In genomic region chr13:34757441-34757840, GRCh38 we compare ENCODE assay signal across 29 cellular contexts.
"Had no signal": no experiment of that assay in that cellular context is flagged by ENCODE, and none has a peak within 500 bp of the region (broad histone marks: within the 10 kb centered on the region; RNA-seq: fewer than 3 reads in every experiment).

No MANE protein-coding gene starts in this region.

- H3K9ac ChIP-seq: SK-N-SH had no signal

- H3K4me3 ChIP-seq: breast epithelium, Peyer's patch, SJSA1 had no signal

- DNase-seq: activated B cell treated with CpG ODN at 0.5 μM for 24 hours; activated CD4-positive, alpha-beta memory T cell treated with anti-CD3 and anti-CD28 coated beads for 36 hours; activated CD4-positive, alpha-beta T cell treated with anti-CD3 and anti-CD28 coated beads for 4 hours; activated CD4-positive, alpha-beta T cell treated with anti-CD3 and anti-CD28 coated beads, Interleukin-2, amount 50 U/mL, for 1 hour; activated CD4-positive, CD25-positive, alpha-beta regulatory T cell treated with anti-CD3 and anti-CD28 coated beads, Interleukin-2, amount 50 U/mL, for 72 hours; activated CD8-positive, alpha-beta memory T cell treated with anti-CD3 and anti-CD28 coated beads, Interleukin-2, amount 50 U/mL, for 48 hours; activated effector memory CD4-positive, alpha-beta T cell treated with Interleukin-2 at 50 U/mL for 16 hours; activated naive CD4-positive, alpha-beta T cell treated with anti-CD3 and anti-CD28 coated beads, Interleukin-2, amount 50 U/mL, for 16 hours; activated naive CD8-positive, alpha-beta T cell treated with anti-CD3 and anti-CD28 coated beads for 36 hours; activated T-cell treated with anti-CD3 and anti-CD28 coated beads, Interleukin-2, amount 50 U/mL, for 48 hours; amniotic stem cell; aorta; central memory CD4-positive, alpha-beta T cell; Karpas-422; KBM-7; MM.1S; MV-4-11; NCI-H1092; NCI-H1436 treated with DMSO at 0.1 percent for 48 hours; NCI-H1694 treated with DMSO at 0.1 percent for 48 hours; NCI-H2029; NCI-H345; NCI-H524 treated with DMSO at 0.1 percent for 48 hours; Peyer's patch; RPMI8226; SHP77 treated with DMSO at 0.1 percent for 48 hours; SK-N-SH had no signal

- H3K27me3 ChIP-seq: breast epithelium, Peyer's patch, SJSA1 had no signal

- H3K4me2 ChIP-seq: SK-N-SH had no signal

- H3K9me3 ChIP-seq: breast epithelium, Peyer's patch, SJSA1, SK-N-SH had no signal

- H3K36me3 ChIP-seq: breast epithelium, Peyer's patch, SJSA1 had no signal

- H3K27ac ChIP-seq: breast epithelium, Peyer's patch, SJSA1 had no signal

- H3K4me1 ChIP-seq: breast epithelium, Peyer's patch, SJSA1 had no signal
